14 cellular contexts compared by ENCODE assay signal in genomic region chr3:102163818-102164154, GRCh38.
DNase-seq lines count a peak whose midpoint lies in the region; ATAC-seq and TF ChIP-seq lines count a peak whose summit lies in the region.
"Had no signal": no experiment of that assay in that cellular context is flagged by ENCODE, and none has a peak within 500 bp of the region (broad histone marks: within the 10 kb centered on the region; RNA-seq: fewer than 3 reads in every experiment).

No MANE protein-coding gene starts in this region.

- H3F3A ChIP-seq in Loucy (ENCODE audit: low read depth) = no peaks in the 10 kb centered on the region

- no peaks in the 10 kb centered on the region for H3K36me3 ChIP-seq in Loucy (ENCODE audit: insufficient read depth, low read length)
- H3K36me3 ChIP-seq in brain microvascular endothelial cell (replicated peaks) = no peaks in the 10 kb centered on the region
- H3K36me3 ChIP-seq in lower lobe of right lung = no peaks in the 10 kb centered on the region
- H3K36me3 ChIP-seq in thoracic aorta = no peaks in the 10 kb centered on the region

- no peak overlapping the region for H3K9ac ChIP-seq in Loucy (ENCODE audit: low read depth, low read length, poor library complexity, severe bottlenecking)

- no peak for TF ChIP-seq CTCF in Loucy (conservative IDR thresholded peaks at IDR 0.05; ENCODE audit: low read length)
- TF ChIP-seq CTCF in brain microvascular endothelial cell (IDR thresholded peaks at IDR 0.05; ENCODE audit: low read depth, low read length, missing control alignments) = no peak
- TF ChIP-seq CTCF in lower lobe of right lung (IDR thresholded peaks at IDR 0.05) = no peak
- no peak for TF ChIP-seq CTCF in thoracic aorta (IDR thresholded peaks at IDR 0.05)

- no peaks in the 10 kb centered on the region for H4K20me1 ChIP-seq in Loucy (ENCODE audit: insufficient read depth, low read length, poor library complexity, severe bottlenecking)

- no peak overlapping the region for H3K4me2 ChIP-seq in Loucy (ENCODE audit: low read depth, low read length, poor library complexity, severe bottlenecking)

- H3K27ac ChIP-seq in brain microvascular endothelial cell = peak overlapping the region; percentile 94
- H3K27ac ChIP-seq in lower lobe of right lung = peak overlapping the region; percentile 39
- H3K27ac ChIP-seq in thoracic aorta = peak overlapping the region; percentile 52 to 73

- H3K4me3 ChIP-seq in Loucy (ENCODE audit: low read length, poor library complexity, severe bottlenecking) (no peak overlapping the region), brain microvascular endothelial cell (ENCODE audit: low read depth, low read length) (no peak overlapping the region), lower lobe of right lung (no peak overlapping the region), thoracic aorta (no peak overlapping the region)

- H3K9me3 ChIP-seq in Loucy (ENCODE audit: insufficient read depth, low read depth, low read length) = no peaks in the 10 kb centered on the region
- H3K9me3 ChIP-seq in lower lobe of right lung = no peaks in the 10 kb centered on the region
- H3K9me3 ChIP-seq in thoracic aorta = no peaks in the 10 kb centered on the region

- ATAC-seq in lower lobe of right lung = peak; percentile 32 to 54
- no peak for ATAC-seq in thoracic aorta (ENCODE audit: insufficient number of reproducible peaks, low FRiP score, low read depth)
- ATAC-seq in HG02885 (IDR thresholded peaks at IDR 0.05; ENCODE audit: poor library complexity, unreplicated experiment) = no peak
- no peak for ATAC-seq in HG03457 (IDR thresholded peaks at IDR 0.05; ENCODE audit: unreplicated experiment)

- in situ Hi-C loops in brain microvascular endothelial cell (cut with HindIII; ENCODE audit: low pct_ligation_motif_present, low sequenced_read_pairs) = no loop called here

- no peaks in the 10 kb centered on the region for H3K27me3 ChIP-seq in Loucy (ENCODE audit: insufficient read depth, low read length, poor library complexity, severe bottlenecking)
- H3K27me3 ChIP-seq in brain microvascular endothelial cell (replicated peaks) = no peaks in the 10 kb centered on the region
- H3K27me3 ChIP-seq in lower lobe of right lung (ENCODE audit: low read depth) = no peaks in the 10 kb centered on the region
- no peaks in the 10 kb centered on the region for H3K27me3 ChIP-seq in thoracic aorta (replicated peaks; ENCODE audit: insufficient read depth)

- H3K4me1 ChIP-seq in Loucy (ENCODE audit: insufficient read depth, low read length, poor library complexity, severe bottlenecking) = peaks cover 21% of the 10 kb centered on the region
- H3K4me1 ChIP-seq in lower lobe of right lung = peaks cover 14% of the 10 kb centered on the region
- H3K4me1 ChIP-seq in thoracic aorta (ENCODE audit: control insufficient read depth in 1 of 2, low read depth in 2 of 2) = peaks cover 20 to 27% of the 10 kb centered on the region in 2 donors

- H3K79me2 ChIP-seq in Loucy (ENCODE audit: insufficient read depth, low read length) = no peaks in the 10 kb centered on the region

- 0 out of 2 replicates have a peak overlapping the region, but pooled peaks have one; percentile 40 for H2AFZ ChIP-seq in Loucy (ENCODE audit: low read length)

- intact Hi-C loops in lower lobe of right lung (cut with DNase I) = no loop called here

- no peak for DNase-seq in brain microvascular endothelial cell
- DNase-seq in lower lobe of right lung = no peak
- no peak for DNase-seq in thoracic aorta (ENCODE audit: low spot score)
- no peak for DNase-seq in GM03348 (ENCODE audit: low spot score)
- DNase-seq in NCI-H1105 (lab: John Stamatoyannopoulos, UW) = no peak
- DNase-seq: activated CD4-positive, alpha-beta T cell treated with anti-CD3 and anti-CD28 coated beads for 4 hours; activated CD8-positive, alpha-beta memory T cell treated with anti-CD3 and anti-CD28 coated beads, Interleukin-2, amount 50 U/mL, for 48 hours; amygdala; NCI-H1930; NCI-H510A treated with DMSO at 0.1 percent for 48 hours; stimulated activated CD4-positive, alpha-beta T cell treated with anti-CD3 and anti-CD28 coated beads, Interleukin-2, amount 100 ng/mL, for 24 hours had no signal

- no peaks in the 10 kb centered on the region for H3K9me2 ChIP-seq in Loucy (replicated peaks; ENCODE audit: low read depth, low read length)

Comparison
In these comparisons a context has a peak if more than half of its experiments do, and no peak if none do; other contexts are left out.
1. H3K27ac ChIP-seq: peak in every context shown above with its lines; median percentile 94 in brain microvascular endothelial cell; 62 in thoracic aorta; 39 in lower lobe of right lung.
2. ATAC-seq: peak in lower lobe of right lung (2 of 2); none in thoracic aorta (single experiment), HG02885 (single experiment) and HG03457 (single experiment).